In the genomic region with DNA sequence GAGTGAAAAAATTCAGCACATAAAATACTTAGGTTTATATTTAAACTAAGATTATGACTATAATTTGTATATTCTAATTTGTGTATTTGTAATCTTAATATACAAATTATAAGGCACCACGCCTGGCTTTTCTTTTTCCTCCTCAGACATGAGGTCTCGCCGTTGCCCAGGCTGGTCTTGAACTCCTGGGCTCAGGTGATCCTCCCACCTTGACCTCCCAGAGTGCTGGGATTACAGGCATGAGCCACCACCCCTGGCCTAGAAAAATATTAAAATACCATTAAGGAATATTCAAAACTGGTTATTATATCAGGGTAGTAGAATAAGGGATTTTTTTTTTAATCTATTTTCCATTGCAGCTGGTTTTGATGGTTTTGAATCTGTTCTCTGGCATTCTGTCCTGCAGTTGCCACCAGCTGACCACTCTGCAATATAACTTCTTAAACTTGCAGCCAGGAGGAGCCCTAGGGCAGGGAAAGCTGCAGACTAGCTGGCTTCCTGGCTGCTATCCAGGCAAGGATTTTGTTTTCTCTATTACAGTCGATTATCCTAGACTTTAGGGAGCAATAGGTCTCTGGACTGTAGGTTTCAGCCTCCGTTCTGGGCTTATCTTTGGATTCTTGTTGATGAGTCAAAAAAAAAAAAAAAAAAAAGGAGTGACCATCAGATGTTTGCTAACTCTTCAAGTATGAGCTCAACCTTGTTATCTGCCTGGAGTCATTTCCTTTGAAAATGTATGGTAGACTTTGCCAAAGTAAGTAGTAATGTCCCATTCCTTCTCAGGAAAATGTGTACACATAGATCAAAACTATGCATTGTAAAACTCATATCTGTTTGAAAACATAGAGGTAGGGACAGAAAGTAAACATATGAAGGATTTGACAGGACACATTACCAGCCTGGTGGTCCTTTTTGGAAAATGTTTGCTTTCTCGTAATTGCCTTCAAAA, we compare ENCODE assay signal across 2 cellular contexts.
TF ChIP-seq lines count a peak whose summit lies in the region.

No MANE protein-coding gene starts in this region.

TF ChIP-seq in IMR-90, 13 proteins besides CTCF, POLR2A, EP300 and RAD21:
- TF ChIP-seq FOS (IDR thresholded peaks at IDR 0.05; ENCODE audit: low read depth, low read length): 0 out of 2 replicates have a peak, but pooled peaks have one; percentile 57
- TF ChIP-seq, protein P1, sequence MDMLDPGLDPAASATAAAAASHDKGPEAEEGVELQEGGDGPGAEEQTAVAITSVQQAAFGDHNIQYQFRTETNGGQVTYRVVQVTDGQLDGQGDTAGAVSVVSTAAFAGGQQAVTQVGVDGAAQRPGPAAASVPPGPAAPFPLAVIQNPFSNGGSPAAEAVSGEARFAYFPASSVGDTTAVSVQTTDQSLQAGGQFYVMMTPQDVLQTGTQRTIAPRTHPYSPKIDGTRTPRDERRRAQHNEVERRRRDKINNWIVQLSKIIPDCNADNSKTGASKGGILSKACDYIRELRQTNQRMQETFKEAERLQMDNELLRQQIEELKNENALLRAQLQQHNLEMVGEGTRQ (IDR thresholded peaks at IDR 0.05; ENCODE audit: low read depth, low read length): peak; percentile 43; the same call in 1 of the 2 replicates
- no peak for TF ChIP-seq RFX5 (IDR thresholded peaks at IDR 0.05; ENCODE audit: low read depth, low read length)
- no peak for TF ChIP-seq BHLHE40 (IDR thresholded peaks at IDR 0.05; ENCODE audit: low read depth, low read length)
- peak; percentile 76; the same call in 1 of the 2 replicates for TF ChIP-seq CHD1 (IDR thresholded peaks at IDR 0.05; ENCODE audit: low read depth, low read length)
- peak; percentile 98 for TF ChIP-seq SMC3 (IDR thresholded peaks at IDR 0.05; ENCODE audit: low read depth, low read length)
- TF ChIP-seq MAZ (IDR thresholded peaks at IDR 0.05; ENCODE audit: borderline replicate concordance, low read depth, low read length): peak; percentile 61
- TF ChIP-seq MAFK (IDR thresholded peaks at IDR 0.05; ENCODE audit: low read depth, low read length): peak; percentile 28
- TF ChIP-seq, protein P2, sequence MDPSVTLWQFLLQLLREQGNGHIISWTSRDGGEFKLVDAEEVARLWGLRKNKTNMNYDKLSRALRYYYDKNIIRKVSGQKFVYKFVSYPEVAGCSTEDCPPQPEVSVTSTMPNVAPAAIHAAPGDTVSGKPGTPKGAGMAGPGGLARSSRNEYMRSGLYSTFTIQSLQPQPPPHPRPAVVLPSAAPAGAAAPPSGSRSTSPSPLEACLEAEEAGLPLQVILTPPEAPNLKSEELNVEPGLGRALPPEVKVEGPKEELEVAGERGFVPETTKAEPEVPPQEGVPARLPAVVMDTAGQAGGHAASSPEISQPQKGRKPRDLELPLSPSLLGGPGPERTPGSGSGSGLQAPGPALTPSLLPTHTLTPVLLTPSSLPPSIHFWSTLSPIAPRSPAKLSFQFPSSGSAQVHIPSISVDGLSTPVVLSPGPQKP (IDR thresholded peaks at IDR 0.05; ENCODE audit: borderline replicate concordance, low read depth, low read length): no peak
- TF ChIP-seq CEBPB (IDR thresholded peaks at IDR 0.05; ENCODE audit: low read depth, low read length): 0 out of 2 replicates have a peak, but pooled peaks have one; percentile 19

TF ChIP-seq in HepG2, 621 proteins besides CTCF, POLR2A, EP300 and RAD21 (continues in another document):
- TF ChIP-seq TAF1 (CRISPR knock-in tag; IDR thresholded peaks at IDR 0.05): no peak
- no peak for TF ChIP-seq TBP (CRISPR knock-in tag; IDR thresholded peaks at IDR 0.05)
- no peak for TF ChIP-seq BRCA1 (CRISPR knock-in tag; IDR thresholded peaks at IDR 0.05)
- TF ChIP-seq ZMAT3 (CRISPR knock-in tag; conservative IDR thresholded peaks at IDR 0.05): no peak
- TF ChIP-seq ZSCAN22 (CRISPR knock-in tag; IDR thresholded peaks at IDR 0.05): no peak
- no peak for TF ChIP-seq ZEB1 (IDR thresholded peaks at IDR 0.05; ENCODE audit: insufficient replicate concordance, low read depth)
- TF ChIP-seq ZNF775 (CRISPR knock-in tag; IDR thresholded peaks at IDR 0.05; ENCODE audit: borderline replicate concordance): no peak
- TF ChIP-seq CEBPB (IDR thresholded peaks at IDR 0.05; ENCODE audit: borderline replicate concordance, low read depth, low read length): no peak
- TF ChIP-seq, protein P3, sequence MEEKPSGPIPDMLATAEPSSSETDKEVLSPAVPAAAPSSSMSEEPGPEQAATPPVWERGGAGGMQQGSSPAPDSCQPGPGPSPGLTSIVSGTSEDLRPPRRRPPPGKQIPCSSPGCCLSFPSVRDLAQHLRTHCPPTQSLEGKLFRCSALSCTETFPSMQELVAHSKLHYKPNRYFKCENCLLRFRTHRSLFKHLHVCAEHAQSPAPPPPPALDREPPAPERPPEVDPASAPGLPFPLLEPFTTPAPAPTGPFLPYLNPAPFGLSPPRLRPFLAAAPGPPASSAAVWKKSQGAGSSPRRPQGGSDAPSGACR (CRISPR knock-in tag; IDR thresholded peaks at IDR 0.05): no peak
- TF ChIP-seq U2AF1 (optimal IDR thresholded peaks at IDR 0.05; ENCODE audit: low read depth, low read length): no peak
- TF ChIP-seq ZNF841 (CRISPR knock-in tag; IDR thresholded peaks at IDR 0.05; ENCODE audit: borderline replicate concordance): no peak
- no peak for TF ChIP-seq ZNF749 (CRISPR knock-in tag; IDR thresholded peaks at IDR 0.05; ENCODE audit: borderline replicate concordance)
- TF ChIP-seq, protein P4, sequence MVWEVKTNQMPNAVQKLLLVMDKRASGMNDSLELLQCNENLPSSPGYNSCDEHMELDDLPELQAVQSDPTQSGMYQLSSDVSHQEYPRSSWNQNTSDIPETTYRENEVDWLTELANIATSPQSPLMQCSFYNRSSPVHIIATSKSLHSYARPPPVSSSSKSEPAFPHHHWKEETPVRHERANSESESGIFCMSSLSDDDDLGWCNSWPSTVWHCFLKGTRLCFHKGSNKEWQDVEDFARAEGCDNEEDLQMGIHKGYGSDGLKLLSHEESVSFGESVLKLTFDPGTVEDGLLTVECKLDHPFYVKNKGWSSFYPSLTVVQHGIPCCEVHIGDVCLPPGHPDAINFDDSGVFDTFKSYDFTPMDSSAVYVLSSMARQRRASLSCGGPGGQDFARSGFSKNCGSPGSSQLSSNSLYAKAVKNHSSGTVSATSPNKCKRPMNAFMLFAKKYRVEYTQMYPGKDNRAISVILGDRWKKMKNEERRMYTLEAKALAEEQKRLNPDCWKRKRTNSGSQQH (CRISPR knock-in tag; IDR thresholded peaks at IDR 0.05; ENCODE audit: low read depth): no peak
- no peak for TF ChIP-seq ZNF326 (CRISPR knock-in tag; IDR thresholded peaks at IDR 0.05; ENCODE audit: borderline replicate concordance)
- TF ChIP-seq ZNF879 (CRISPR knock-in tag; IDR thresholded peaks at IDR 0.05): no peak
- no peak for TF ChIP-seq CCAR2 (optimal IDR thresholded peaks at IDR 0.05; ENCODE audit: low read depth, low read length)
- TF ChIP-seq HOXA3 (CRISPR knock-in tag; IDR thresholded peaks at IDR 0.05): no peak
- TF ChIP-seq, protein P5, sequence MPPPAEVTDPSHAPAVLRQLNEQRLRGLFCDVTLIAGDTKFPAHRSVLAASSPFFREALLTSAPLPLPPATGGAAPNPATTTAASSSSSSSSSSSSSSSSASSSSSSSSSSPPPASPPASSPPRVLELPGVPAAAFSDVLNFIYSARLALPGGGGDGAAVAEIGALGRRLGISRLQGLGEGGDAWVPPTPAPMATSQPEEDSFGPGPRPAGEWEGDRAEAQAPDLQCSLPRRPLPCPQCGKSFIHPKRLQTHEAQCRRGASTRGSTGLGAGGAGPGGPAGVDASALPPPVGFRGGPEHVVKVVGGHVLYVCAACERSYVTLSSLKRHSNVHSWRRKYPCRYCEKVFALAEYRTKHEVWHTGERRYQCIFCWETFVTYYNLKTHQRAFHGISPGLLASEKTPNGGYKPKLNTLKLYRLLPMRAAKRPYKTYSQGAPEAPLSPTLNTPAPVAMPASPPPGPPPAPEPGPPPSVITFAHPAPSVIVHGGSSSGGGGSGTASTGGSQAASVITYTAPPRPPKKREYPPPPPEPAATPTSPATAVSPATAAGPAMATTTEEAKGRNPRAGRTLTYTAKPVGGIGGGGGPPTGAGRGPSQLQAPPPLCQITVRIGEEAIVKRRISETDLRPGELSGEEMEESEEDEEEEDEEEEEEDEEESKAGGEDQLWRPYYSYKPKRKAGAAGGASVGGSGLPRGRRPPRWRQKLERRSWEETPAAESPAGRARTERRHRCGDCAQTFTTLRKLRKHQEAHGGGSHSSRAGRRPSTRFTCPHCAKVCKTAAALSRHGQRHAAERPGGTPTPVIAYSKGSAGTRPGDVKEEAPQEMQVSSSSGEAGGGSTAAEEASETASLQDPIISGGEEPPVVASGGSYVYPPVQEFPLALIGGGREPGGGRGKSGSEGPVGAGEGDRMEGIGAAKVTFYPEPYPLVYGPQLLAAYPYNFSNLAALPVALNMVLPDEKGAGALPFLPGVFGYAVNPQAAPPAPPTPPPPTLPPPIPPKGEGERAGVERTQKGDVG (CRISPR knock-in tag; IDR thresholded peaks at IDR 0.05; ENCODE audit: borderline replicate concordance): no peak
- TF ChIP-seq ZNF674 (CRISPR knock-in tag; IDR thresholded peaks at IDR 0.05; ENCODE audit: low read depth): no peak
- TF ChIP-seq, protein P6, sequence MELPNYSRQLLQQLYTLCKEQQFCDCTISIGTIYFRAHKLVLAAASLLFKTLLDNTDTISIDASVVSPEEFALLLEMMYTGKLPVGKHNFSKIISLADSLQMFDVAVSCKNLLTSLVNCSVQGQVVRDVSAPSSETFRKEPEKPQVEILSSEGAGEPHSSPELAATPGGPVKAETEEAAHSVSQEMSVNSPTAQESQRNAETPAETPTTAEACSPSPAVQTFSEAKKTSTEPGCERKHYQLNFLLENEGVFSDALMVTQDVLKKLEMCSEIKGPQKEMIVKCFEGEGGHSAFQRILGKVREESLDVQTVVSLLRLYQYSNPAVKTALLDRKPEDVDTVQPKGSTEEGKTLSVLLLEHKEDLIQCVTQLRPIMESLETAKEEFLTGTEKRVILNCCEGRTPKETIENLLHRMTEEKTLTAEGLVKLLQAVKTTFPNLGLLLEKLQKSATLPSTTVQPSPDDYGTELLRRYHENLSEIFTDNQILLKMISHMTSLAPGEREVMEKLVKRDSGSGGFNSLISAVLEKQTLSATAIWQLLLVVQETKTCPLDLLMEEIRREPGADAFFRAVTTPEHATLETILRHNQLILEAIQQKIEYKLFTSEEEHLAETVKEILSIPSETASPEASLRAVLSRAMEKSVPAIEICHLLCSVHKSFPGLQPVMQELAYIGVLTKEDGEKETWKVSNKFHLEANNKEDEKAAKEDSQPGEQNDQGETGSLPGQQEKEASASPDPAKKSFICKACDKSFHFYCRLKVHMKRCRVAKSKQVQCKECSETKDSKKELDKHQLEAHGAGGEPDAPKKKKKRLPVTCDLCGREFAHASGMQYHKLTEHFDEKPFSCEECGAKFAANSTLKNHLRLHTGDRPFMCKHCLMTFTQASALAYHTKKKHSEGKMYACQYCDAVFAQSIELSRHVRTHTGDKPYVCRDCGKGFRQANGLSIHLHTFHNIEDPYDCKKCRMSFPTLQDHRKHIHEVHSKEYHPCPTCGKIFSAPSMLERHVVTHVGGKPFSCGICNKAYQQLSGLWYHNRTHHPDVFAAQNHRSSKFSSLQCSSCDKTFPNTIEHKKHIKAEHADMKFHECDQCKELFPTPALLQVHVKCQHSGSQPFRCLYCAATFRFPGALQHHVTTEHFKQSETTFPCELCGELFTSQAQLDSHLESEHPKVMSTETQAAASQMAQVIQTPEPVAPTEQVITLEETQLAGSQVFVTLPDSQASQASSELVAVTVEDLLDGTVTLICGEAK (IDR thresholded peaks at IDR 0.05): no peak
- TF ChIP-seq, protein P6 (CRISPR knock-in tag; IDR thresholded peaks at IDR 0.05): no peak
- TF ChIP-seq, protein P7, sequence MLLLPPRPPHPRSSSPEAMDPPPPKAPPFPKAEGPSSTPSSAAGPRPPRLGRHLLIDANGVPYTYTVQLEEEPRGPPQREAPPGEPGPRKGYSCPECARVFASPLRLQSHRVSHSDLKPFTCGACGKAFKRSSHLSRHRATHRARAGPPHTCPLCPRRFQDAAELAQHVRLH (CRISPR knock-in tag; IDR thresholded peaks at IDR 0.05; ENCODE audit: borderline replicate concordance, low read depth): peak; percentile 48; the same call in 1 of the 2 replicates
- no peak for TF ChIP-seq MAF1 (CRISPR knock-in tag; IDR thresholded peaks at IDR 0.05; ENCODE audit: borderline replicate concordance)
- TF ChIP-seq FOSL1 (CRISPR knock-in tag; IDR thresholded peaks at IDR 0.05; ENCODE audit: borderline replicate concordance): peak; percentile 15; the same call in 1 of the 2 replicates
- TF ChIP-seq ZNF432 (CRISPR knock-in tag; IDR thresholded peaks at IDR 0.05; ENCODE audit: borderline replicate concordance): no peak
